ENCODE assay signal across 1 cellular context in the genomic region with DNA sequence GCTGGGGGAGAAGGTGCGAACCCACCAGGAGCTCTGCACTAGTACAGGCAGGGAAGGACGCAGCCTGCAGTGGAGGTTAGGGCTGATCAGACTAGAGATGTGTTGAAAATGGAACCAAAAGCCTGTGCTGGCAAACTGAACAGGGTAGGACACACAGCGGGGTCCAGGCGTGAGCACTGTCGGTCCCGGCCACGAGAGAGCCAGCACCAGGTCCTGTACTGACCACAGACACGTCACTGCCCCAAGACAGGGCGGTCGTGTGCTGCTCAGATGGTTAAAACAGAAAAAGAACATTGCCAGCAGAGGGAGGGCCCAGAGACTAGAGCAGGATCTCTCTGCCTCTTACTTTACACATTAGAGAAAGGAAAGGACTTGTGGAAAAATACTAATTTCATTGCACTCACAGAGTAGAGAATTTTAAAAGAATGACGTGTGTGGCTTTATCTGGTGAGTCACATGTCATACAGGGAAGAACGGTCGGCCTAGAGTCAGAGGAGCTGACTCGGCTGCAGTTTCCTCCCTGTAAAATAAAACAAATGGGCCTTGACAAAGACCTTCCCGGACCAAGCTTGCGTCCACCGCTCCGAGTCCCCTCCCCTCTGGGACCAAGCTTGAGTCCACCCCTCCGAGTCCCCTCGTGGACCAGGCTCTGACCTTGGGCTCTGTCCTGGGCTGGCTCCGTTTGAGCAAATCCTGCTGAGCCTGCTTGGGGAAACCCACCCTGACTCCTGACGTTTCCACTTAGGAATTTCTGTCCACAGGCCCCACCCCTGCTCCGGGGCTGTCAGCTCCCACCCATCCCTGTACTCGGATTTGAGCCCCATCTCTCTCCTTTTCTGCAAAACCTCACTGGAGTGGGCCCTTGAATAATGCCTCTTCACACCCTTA.
TF ChIP-seq lines count a peak whose summit lies in the region.

No MANE protein-coding gene starts in this region.

TF ChIP-seq in HepG2, 621 proteins besides CTCF, POLR2A, EP300 and RAD21 (continued from another document and continues in another):
- TF ChIP-seq, protein P1, sequence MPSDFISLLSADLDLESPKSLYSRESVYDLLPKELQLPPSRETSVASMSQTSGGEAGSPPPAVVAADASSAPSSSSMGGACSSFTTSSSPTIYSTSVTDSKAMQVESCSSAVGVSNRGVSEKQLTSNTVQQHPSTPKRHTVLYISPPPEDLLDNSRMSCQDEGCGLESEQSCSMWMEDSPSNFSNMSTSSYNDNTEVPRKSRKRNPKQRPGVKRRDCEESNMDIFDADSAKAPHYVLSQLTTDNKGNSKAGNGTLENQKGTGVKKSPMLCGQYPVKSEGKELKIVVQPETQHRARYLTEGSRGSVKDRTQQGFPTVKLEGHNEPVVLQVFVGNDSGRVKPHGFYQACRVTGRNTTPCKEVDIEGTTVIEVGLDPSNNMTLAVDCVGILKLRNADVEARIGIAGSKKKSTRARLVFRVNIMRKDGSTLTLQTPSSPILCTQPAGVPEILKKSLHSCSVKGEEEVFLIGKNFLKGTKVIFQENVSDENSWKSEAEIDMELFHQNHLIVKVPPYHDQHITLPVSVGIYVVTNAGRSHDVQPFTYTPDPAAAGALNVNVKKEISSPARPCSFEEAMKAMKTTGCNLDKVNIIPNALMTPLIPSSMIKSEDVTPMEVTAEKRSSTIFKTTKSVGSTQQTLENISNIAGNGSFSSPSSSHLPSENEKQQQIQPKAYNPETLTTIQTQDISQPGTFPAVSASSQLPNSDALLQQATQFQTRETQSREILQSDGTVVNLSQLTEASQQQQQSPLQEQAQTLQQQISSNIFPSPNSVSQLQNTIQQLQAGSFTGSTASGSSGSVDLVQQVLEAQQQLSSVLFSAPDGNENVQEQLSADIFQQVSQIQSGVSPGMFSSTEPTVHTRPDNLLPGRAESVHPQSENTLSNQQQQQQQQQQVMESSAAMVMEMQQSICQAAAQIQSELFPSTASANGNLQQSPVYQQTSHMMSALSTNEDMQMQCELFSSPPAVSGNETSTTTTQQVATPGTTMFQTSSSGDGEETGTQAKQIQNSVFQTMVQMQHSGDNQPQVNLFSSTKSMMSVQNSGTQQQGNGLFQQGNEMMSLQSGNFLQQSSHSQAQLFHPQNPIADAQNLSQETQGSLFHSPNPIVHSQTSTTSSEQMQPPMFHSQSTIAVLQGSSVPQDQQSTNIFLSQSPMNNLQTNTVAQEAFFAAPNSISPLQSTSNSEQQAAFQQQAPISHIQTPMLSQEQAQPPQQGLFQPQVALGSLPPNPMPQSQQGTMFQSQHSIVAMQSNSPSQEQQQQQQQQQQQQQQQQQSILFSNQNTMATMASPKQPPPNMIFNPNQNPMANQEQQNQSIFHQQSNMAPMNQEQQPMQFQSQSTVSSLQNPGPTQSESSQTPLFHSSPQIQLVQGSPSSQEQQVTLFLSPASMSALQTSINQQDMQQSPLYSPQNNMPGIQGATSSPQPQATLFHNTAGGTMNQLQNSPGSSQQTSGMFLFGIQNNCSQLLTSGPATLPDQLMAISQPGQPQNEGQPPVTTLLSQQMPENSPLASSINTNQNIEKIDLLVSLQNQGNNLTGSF (CRISPR knock-in tag; IDR thresholded peaks at IDR 0.05) = no peak
- TF ChIP-seq, protein P2, sequence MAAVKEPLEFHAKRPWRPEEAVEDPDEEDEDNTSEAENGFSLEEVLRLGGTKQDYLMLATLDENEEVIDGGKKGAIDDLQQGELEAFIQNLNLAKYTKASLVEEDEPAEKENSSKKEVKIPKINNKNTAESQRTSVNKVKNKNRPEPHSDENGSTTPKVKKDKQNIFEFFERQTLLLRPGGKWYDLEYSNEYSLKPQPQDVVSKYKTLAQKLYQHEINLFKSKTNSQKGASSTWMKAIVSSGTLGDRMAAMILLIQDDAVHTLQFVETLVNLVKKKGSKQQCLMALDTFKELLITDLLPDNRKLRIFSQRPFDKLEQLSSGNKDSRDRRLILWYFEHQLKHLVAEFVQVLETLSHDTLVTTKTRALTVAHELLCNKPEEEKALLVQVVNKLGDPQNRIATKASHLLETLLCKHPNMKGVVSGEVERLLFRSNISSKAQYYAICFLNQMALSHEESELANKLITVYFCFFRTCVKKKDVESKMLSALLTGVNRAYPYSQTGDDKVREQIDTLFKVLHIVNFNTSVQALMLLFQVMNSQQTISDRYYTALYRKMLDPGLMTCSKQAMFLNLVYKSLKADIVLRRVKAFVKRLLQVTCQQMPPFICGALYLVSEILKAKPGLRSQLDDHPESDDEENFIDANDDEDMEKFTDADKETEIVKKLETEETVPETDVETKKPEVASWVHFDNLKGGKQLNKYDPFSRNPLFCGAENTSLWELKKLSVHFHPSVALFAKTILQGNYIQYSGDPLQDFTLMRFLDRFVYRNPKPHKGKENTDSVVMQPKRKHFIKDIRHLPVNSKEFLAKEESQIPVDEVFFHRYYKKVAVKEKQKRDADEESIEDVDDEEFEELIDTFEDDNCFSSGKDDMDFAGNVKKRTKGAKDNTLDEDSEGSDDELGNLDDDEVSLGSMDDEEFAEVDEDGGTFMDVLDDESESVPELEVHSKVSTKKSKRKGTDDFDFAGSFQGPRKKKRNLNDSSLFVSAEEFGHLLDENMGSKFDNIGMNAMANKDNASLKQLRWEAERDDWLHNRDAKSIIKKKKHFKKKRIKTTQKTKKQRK (IDR thresholded peaks at IDR 0.05; ENCODE audit: low read length) = no peak
- TF ChIP-seq ZBTB1 (CRISPR knock-in tag; IDR thresholded peaks at IDR 0.05; ENCODE audit: borderline replicate concordance) (no peak), FOXP1 (IDR thresholded peaks at IDR 0.05) (no peak), FOXP1 (CRISPR knock-in tag; IDR thresholded peaks at IDR 0.05) (no peak), TAF1 (CRISPR knock-in tag; IDR thresholded peaks at IDR 0.05) (peak; percentile 68; the same call in 1 of the 2 replicates), SCMH1 (CRISPR knock-in tag; IDR thresholded peaks at IDR 0.05; ENCODE audit: borderline replicate concordance) (no peak), GABPA (IDR thresholded peaks at IDR 0.05; ENCODE audit: low read depth, low read length) (no peak), GABPA (CRISPR knock-in tag; IDR thresholded peaks at IDR 0.05; ENCODE audit: low read depth) (peak; percentile 13; the same call in 1 of the 2 replicates), ZNF614 (CRISPR knock-in tag; IDR thresholded peaks at IDR 0.05; ENCODE audit: borderline replicate concordance) (no peak; the same call in 1 of the 2 replicates), ZNF430 (CRISPR knock-in tag; IDR thresholded peaks at IDR 0.05) (peak; percentile 76), ZNF629 (CRISPR knock-in tag; conservative IDR thresholded peaks at IDR 0.05) (no peak), ZNF10 (CRISPR knock-in tag; IDR thresholded peaks at IDR 0.05; ENCODE audit: borderline replicate concordance, low read depth) (no peak), FOXK2 (IDR thresholded peaks at IDR 0.05) (no peak), MYC (CRISPR knock-in tag; IDR thresholded peaks at IDR 0.05; ENCODE audit: borderline replicate concordance) (peak; percentile 78), ZNF530 (CRISPR knock-in tag; IDR thresholded peaks at IDR 0.05; ENCODE audit: low read depth) (no peak), HDAC1 (CRISPR knock-in tag; IDR thresholded peaks at IDR 0.05) (peak; percentile 52), ZNF205 (CRISPR knock-in tag; IDR thresholded peaks at IDR 0.05) (no peak), ZNF235 (CRISPR knock-in tag; IDR thresholded peaks at IDR 0.05; ENCODE audit: borderline replicate concordance) (no peak), ZBTB8A (CRISPR knock-in tag; IDR thresholded peaks at IDR 0.05; ENCODE audit: borderline replicate concordance, low read depth) (no peak), ZNF335 (CRISPR knock-in tag; IDR thresholded peaks at IDR 0.05) (0 out of 2 replicates have a peak, but pooled peaks have one; percentile 19), SMYD3 (CRISPR knock-in tag; IDR thresholded peaks at IDR 0.05) (no peak)
- TF ChIP-seq, protein P3, sequence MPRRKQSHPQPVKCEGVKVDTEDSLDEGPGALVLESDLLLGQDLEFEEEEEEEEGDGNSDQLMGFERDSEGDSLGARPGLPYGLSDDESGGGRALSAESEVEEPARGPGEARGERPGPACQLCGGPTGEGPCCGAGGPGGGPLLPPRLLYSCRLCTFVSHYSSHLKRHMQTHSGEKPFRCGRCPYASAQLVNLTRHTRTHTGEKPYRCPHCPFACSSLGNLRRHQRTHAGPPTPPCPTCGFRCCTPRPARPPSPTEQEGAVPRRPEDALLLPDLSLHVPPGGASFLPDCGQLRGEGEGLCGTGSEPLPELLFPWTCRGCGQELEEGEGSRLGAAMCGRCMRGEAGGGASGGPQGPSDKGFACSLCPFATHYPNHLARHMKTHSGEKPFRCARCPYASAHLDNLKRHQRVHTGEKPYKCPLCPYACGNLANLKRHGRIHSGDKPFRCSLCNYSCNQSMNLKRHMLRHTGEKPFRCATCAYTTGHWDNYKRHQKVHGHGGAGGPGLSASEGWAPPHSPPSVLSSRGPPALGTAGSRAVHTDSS (CRISPR knock-in tag; conservative IDR thresholded peaks at IDR 0.05) = no peak
- TF ChIP-seq, protein P4, sequence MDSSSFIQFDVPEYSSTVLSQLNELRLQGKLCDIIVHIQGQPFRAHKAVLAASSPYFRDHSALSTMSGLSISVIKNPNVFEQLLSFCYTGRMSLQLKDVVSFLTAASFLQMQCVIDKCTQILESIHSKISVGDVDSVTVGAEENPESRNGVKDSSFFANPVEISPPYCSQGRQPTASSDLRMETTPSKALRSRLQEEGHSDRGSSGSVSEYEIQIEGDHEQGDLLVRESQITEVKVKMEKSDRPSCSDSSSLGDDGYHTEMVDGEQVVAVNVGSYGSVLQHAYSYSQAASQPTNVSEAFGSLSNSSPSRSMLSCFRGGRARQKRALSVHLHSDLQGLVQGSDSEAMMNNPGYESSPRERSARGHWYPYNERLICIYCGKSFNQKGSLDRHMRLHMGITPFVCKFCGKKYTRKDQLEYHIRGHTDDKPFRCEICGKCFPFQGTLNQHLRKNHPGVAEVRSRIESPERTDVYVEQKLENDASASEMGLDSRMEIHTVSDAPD (CRISPR knock-in tag; IDR thresholded peaks at IDR 0.05) = no peak; the same call in 1 of the 2 replicates
- TF ChIP-seq, protein P5, sequence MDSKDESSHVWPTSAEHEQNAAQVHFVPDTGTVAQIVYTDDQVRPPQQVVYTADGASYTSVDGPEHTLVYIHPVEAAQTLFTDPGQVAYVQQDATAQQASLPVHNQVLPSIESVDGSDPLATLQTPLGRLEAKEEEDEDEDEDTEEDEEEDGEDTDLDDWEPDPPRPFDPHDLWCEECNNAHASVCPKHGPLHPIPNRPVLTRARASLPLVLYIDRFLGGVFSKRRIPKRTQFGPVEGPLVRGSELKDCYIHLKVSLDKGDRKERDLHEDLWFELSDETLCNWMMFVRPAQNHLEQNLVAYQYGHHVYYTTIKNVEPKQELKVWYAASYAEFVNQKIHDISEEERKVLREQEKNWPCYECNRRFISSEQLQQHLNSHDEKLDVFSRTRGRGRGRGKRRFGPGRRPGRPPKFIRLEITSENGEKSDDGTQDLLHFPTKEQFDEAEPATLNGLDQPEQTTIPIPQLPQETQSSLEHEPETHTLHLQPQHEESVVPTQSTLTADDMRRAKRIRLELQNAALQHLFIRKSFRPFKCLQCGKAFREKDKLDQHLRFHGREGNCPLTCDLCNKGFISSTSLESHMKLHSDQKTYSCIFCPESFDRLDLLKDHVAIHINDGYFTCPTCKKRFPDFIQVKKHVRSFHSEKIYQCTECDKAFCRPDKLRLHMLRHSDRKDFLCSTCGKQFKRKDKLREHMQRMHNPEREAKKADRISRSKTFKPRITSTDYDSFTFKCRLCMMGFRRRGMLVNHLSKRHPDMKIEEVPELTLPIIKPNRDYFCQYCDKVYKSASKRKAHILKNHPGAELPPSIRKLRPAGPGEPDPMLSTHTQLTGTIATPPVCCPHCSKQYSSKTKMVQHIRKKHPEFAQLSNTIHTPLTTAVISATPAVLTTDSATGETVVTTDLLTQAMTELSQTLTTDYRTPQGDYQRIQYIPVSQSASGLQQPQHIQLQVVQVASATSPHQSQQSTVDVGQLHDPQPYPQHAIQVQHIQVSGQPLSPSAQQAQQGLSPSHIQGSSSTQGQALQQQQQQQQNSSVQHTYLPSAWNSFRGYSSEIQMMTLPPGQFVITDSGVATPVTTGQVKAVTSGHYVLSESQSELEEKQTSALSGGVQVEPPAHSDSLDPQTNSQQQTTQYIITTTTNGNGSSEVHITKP (CRISPR knock-in tag; IDR thresholded peaks at IDR 0.05; ENCODE audit: low read depth) = peak; percentile 94
- TF ChIP-seq, protein P6, sequence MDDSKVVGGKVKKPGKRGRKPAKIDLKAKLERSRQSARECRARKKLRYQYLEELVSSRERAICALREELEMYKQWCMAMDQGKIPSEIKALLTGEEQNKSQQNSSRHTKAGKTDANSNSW (CRISPR knock-in tag; IDR thresholded peaks at IDR 0.05; ENCODE audit: borderline replicate concordance) = 0 out of 2 replicates have a peak, but pooled peaks have one; percentile 39
- TF ChIP-seq, protein P7, sequence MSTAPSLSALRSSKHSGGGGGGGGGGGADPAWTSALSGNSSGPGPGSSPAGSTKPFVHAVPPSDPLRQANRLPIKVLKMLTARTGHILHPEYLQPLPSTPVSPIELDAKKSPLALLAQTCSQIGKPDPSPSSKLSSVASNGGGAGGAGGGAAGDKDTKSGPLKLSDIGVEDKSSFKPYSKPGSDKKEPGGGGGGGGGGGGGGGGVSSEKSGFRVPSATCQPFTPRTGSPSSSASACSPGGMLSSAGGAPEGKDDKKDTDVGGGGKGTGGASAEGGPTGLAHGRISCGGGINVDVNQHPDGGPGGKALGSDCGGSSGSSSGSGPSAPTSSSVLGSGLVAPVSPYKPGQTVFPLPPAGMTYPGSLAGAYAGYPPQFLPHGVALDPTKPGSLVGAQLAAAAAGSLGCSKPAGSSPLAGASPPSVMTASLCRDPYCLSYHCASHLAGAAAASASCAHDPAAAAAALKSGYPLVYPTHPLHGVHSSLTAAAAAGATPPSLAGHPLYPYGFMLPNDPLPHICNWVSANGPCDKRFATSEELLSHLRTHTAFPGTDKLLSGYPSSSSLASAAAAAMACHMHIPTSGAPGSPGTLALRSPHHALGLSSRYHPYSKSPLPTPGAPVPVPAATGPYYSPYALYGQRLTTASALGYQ (CRISPR knock-in tag; IDR thresholded peaks at IDR 0.05) = no peak; the same call in 1 of the 2 replicates
- TF ChIP-seq, protein P8, sequence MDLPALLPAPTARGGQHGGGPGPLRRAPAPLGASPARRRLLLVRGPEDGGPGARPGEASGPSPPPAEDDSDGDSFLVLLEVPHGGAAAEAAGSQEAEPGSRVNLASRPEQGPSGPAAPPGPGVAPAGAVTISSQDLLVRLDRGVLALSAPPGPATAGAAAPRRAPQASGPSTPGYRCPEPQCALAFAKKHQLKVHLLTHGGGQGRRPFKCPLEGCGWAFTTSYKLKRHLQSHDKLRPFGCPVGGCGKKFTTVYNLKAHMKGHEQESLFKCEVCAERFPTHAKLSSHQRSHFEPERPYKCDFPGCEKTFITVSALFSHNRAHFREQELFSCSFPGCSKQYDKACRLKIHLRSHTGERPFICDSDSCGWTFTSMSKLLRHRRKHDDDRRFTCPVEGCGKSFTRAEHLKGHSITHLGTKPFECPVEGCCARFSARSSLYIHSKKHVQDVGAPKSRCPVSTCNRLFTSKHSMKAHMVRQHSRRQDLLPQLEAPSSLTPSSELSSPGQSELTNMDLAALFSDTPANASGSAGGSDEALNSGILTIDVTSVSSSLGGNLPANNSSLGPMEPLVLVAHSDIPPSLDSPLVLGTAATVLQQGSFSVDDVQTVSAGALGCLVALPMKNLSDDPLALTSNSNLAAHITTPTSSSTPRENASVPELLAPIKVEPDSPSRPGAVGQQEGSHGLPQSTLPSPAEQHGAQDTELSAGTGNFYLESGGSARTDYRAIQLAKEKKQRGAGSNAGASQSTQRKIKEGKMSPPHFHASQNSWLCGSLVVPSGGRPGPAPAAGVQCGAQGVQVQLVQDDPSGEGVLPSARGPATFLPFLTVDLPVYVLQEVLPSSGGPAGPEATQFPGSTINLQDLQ (CRISPR knock-in tag; IDR thresholded peaks at IDR 0.05) = peak; percentile 58; the same call in 1 of the 2 replicates
